Comparison of ENCODE assay signal across 29 cellular contexts in the genomic region with DNA sequence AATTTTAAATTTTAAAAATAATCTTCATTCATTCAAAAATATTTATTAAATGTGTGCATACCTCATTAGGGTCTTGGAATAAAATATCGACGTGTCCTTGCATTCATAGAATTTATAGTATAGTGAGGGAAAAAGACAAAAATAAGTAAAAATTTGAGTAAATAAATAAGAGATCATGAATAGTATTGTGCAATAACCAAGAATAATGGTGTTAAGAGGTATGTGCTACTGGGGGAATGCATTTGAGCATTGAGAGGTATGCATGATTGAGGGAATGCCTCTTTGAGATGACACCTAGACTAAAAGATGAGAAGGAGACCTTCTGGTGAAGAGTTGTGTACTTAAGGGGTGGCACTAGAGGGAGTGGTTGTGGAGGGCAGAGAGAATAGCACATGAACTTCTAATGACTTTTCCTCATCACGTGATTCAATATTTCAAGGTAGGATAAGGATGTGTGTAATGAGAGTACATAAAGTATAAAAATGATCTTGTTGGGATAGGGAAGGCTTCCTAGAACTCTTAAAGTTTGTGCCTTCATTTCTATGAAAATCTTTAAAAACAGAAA. TPM values are rescaled to one million over a fixed set of nuclear protein-coding genes. Genes with fewer than 3 reads are reported as not detected.
A peak's percentile ranks its signal among the peaks of the same experiment; 100 is the strongest.
DNase-seq lines count a peak whose midpoint lies in the region; ATAC-seq, FAIRE-seq and TF ChIP-seq lines count a peak whose summit lies in the region.
"Had no signal": no experiment of that assay in that cellular context is flagged by ENCODE, and none has a peak within 500 bp of the region (broad histone marks: within the 10 kb centered on the region; RNA-seq: fewer than 3 reads in every experiment).

No MANE protein-coding gene starts in this region.

- H4K20me1 ChIP-seq in OCI-LY1 (ENCODE audit: insufficient read depth, low read length) = no peaks in the 10 kb centered on the region
- H4K20me1 ChIP-seq in SK-N-SH (ENCODE audit: insufficient read depth) = no peaks in the 10 kb centered on the region
- H4K20me1 ChIP-seq: BLaER1 had no signal

- no peak overlapping the region for H3K27ac ChIP-seq in OCI-LY1 (ENCODE audit: low read depth, low read length, poor library complexity, severe bottlenecking)
- no peak overlapping the region for H3K27ac ChIP-seq in small intestine (ENCODE audit: low read depth in 1 of 2, low read length in 1 of 2)
- no peak overlapping the region for H3K27ac ChIP-seq in SK-N-SH (ENCODE audit: low read depth in 2 of 2, low read length in 1 of 2)
- no peak overlapping the region for H3K27ac ChIP-seq in effector memory CD4-positive, alpha-beta T cell (ENCODE audit: insufficient read depth, low read length, poor library complexity, severe bottlenecking)
- H3K27ac ChIP-seq: 22Rv1, BLaER1, RWPE1 had no signal

- TF ChIP-seq EP300 in SK-N-SH (IDR thresholded peaks at IDR 0.05; ENCODE audit: borderline replicate concordance in 1 of 2, low read depth in 1 of 2, low read length in 1 of 2) = no peak

- H3K9me2 ChIP-seq in OCI-LY1 (ENCODE audit: low read depth, low read length) = no peaks in the 10 kb centered on the region
- no peaks in the 10 kb centered on the region for H3K9me2 ChIP-seq in SK-N-SH

- H3K4me3 ChIP-seq in OCI-LY1 (ENCODE audit: low read depth, low read length, poor library complexity, severe bottlenecking) (no peak overlapping the region), small intestine (ENCODE audit: low read depth in 1 of 2, low read length in 2 of 2) (no peak overlapping the region), SK-N-SH (ENCODE audit: low read depth in 2 of 2, low read length in 1 of 2) (no peak overlapping the region)
- H3K4me3 ChIP-seq in effector memory CD4-positive, alpha-beta T cell (ENCODE audit: insufficient read depth, low read depth, low read length, poor library complexity, severe bottlenecking) = no peak overlapping the region
- H3K4me3 ChIP-seq: BLaER1, MG63 had no signal

- no peaks in the 10 kb centered on the region for H3K36me3 ChIP-seq in OCI-LY1 (ENCODE audit: insufficient read depth, low read length)
- no peaks in the 10 kb centered on the region for H3K36me3 ChIP-seq in small intestine (ENCODE audit: control insufficient read depth in 2 of 2, insufficient read depth in 2 of 2, low read length in 2 of 2)
- H3K36me3 ChIP-seq in SK-N-SH (replicated peaks in 1 of 2; ENCODE audit: control insufficient read depth in 1 of 2, insufficient read depth in 2 of 2, low read length in 1 of 2) = no peaks in the 10 kb centered on the region
- no peaks in the 10 kb centered on the region for H3K36me3 ChIP-seq in effector memory CD4-positive, alpha-beta T cell (ENCODE audit: control insufficient read depth, insufficient read depth, low read length)
- H3K36me3 ChIP-seq: BLaER1, MG63 had no signal

- DNase-seq in DMS53 (lab: John Stamatoyannopoulos, UW) = peak; percentile 3
- DNase-seq in DMS53 treated with DMSO at 0.1 percent for 48 hours (lab: John Stamatoyannopoulos, UW; ENCODE audit: unreplicated experiment) = no peak
- DNase-seq in small intestine = peak; percentile 56
- DNase-seq in SK-N-SH = no peak
- no peak for DNase-seq in effector memory CD4-positive, alpha-beta T cell
- DNase-seq: ACHN; Caco-2; CD4-positive, alpha-beta memory T cell; DMS153; GDM1; H7; HFFc6; MG63; NCI-H1048; NCI-H1417 treated with DMSO at 0.1 percent for 48 hours; NCI-H187; NCI-H446; NCI-H526; SHP77 treated with DMSO at 0.1 percent for 48 hours; T-cell had no signal

- POLR2A ChIA-PET in SK-N-SH (lab: Yijun Ruan, JAX) = no interaction called here

- 76 to 94% (median 87%) methylated on average over 3 of the region's 3 CpGs for WGBS in small intestine, 3 donors
- WGBS in SK-N-SH (ENCODE audit: low lambda C conversion rate) = 55% methylated on average over 3 of the region's 3 CpGs

- CTCF ChIA-PET in SK-N-SH (lab: Yijun Ruan, JAX) = no interaction called here

- H3K4me1 ChIP-seq in OCI-LY1 (ENCODE audit: insufficient read depth, low read length, severe bottlenecking) (no peaks in the 10 kb centered on the region), small intestine (ENCODE audit: control insufficient read depth in 2 of 2, insufficient read depth in 1 of 2, low read depth in 1 of 2, low read length in 1 of 2) (peaks cover 0 to 5% of the 10 kb centered on the region in 2 donors), SK-N-SH (ENCODE audit: control insufficient read depth in 1 of 2, insufficient read depth in 2 of 2, low read depth in 1 of 2, low read length in 1 of 2) (no peaks in the 10 kb centered on the region)
- no peaks in the 10 kb centered on the region for H3K4me1 ChIP-seq in effector memory CD4-positive, alpha-beta T cell (ENCODE audit: control insufficient read depth, insufficient read depth, low read length, poor library complexity, severe bottlenecking)

- no peaks in the 10 kb centered on the region for H3K27me3 ChIP-seq in OCI-LY1 (ENCODE audit: insufficient read depth, low read length)
- no peaks in the 10 kb centered on the region for H3K27me3 ChIP-seq in small intestine (ENCODE audit: control insufficient read depth in 2 of 2, insufficient read depth in 2 of 2, low read length in 2 of 2)
- no peaks in the 10 kb centered on the region for H3K27me3 ChIP-seq in SK-N-SH (ENCODE audit: insufficient read depth)
- no peaks in the 10 kb centered on the region for H3K27me3 ChIP-seq in effector memory CD4-positive, alpha-beta T cell (replicated peaks; ENCODE audit: control insufficient read depth, insufficient read depth, low read length, poor library complexity, severe bottlenecking)
- H3K27me3 ChIP-seq: BLaER1, MG63 had no signal

- TF ChIP-seq CTCF in OCI-LY1 (IDR thresholded peaks at IDR 0.05; ENCODE audit: low read length) (peak; percentile 8; the same call in 1 of the 2 replicates), SK-N-SH (IDR thresholded peaks at IDR 0.05) (no peak)

- H3K79me2 ChIP-seq in OCI-LY1 (ENCODE audit: insufficient read depth, low read length) = no peaks in the 10 kb centered on the region
- no peaks in the 10 kb centered on the region for H3K79me2 ChIP-seq in SK-N-SH (ENCODE audit: insufficient read depth)

- H3K9me3 ChIP-seq in OCI-LY1 (ENCODE audit: low read length) (no peaks in the 10 kb centered on the region), small intestine (ENCODE audit: control insufficient read depth, low read depth) (no peaks in the 10 kb centered on the region), SK-N-SH (no peaks in the 10 kb centered on the region)
- no peaks in the 10 kb centered on the region for H3K9me3 ChIP-seq in effector memory CD4-positive, alpha-beta T cell (ENCODE audit: control insufficient read depth, low read length)
- H3K9me3 ChIP-seq: BLaER1, Caco-2, MG63 had no signal

- FAIRE-seq in endometrium (lab: Jason Lieb, UNC) (peak; percentile 12), small intestine (lab: Jason Lieb, UNC) (no peak)
- FAIRE-seq: GM18507, GM19239, HTR-8/SVneo had no signal

- H2AFZ ChIP-seq in OCI-LY1 (ENCODE audit: low read length) = no peak overlapping the region
- H2AFZ ChIP-seq in SK-N-SH (ENCODE audit: low read depth) = no peak overlapping the region

- no peak for TF ChIP-seq RAD21 in SK-N-SH (IDR thresholded peaks at IDR 0.05; ENCODE audit: low read length)

- no peak overlapping the region for H3K9ac ChIP-seq in OCI-LY1 (ENCODE audit: low read length)
- no peak overlapping the region for H3K9ac ChIP-seq in SK-N-SH
- H3K9ac ChIP-seq: BLaER1 had no signal

- ATAC-seq in GM19023 (IDR thresholded peaks at IDR 0.05; ENCODE audit: unreplicated experiment) = no peak
- ATAC-seq: T-cell had no signal

- H3K4me2 ChIP-seq in OCI-LY1 (ENCODE audit: low read length) (no peak overlapping the region), SK-N-SH (no peak overlapping the region)
- H3K4me2 ChIP-seq: BLaER1 had no signal

- H3F3A ChIP-seq in OCI-LY1 (ENCODE audit: insufficient read depth, low read length) (no peaks in the 10 kb centered on the region), SK-N-SH (replicated peaks; ENCODE audit: insufficient read depth) (no peaks in the 10 kb centered on the region)

TF ChIP-seq in SK-N-SH, 30 proteins besides CTCF, POLR2A, EP300 and RAD21:
- TF ChIP-seq MXI1 (IDR thresholded peaks at IDR 0.05; ENCODE audit: low read depth, low read length) (no peak), EZH2phosphoT487 (IDR thresholded peaks at IDR 0.05; ENCODE audit: borderline replicate concordance, low read depth) (no peak), CHD2 (IDR thresholded peaks at IDR 0.05; ENCODE audit: low read length, partially characterized antibody) (no peak)

RNA-seq across cellular contexts. Expression of a gene that starts 18.8 kb away (rescaled TPM):
- polyA plus RNA-seq in small intestine = under 1 TPM in 2 of 3 donors, not detected in 1; 0.89 to 0.92 TPM
- polyA plus RNA-seq in SK-N-SH (2012; rRNA removed) = 0.08 and 0.10 TPM in 2 replicates
- 0.12 and 0.18 TPM in 2 replicates for polyA plus RNA-seq in SK-N-SH (2012; cell fraction: cytosol; rRNA removed)
- polyA plus RNA-seq in SK-N-SH (2012; cell fraction: nucleus; rRNA removed) = 0.15 TPM in 2 replicates

Comparison
In these comparisons a context has a peak if more than half of its experiments do, and no peak if none do; other contexts are left out.
1. DNase-seq: peak in DMS53 (single experiment) and small intestine (single experiment); none in DMS53 treated with DMSO at 0.1 percent for 48 hours (single experiment), SK-N-SH (single experiment) and effector memory CD4-positive, alpha-beta T cell (0 of 3).